In genomic region chr2:8641516-8641915, GRCh38 we compare ENCODE assay signal across 1 cellular context.
TF ChIP-seq lines count a peak whose summit lies in the region.

No MANE protein-coding gene starts in this region.

TF ChIP-seq in K562, 482 proteins besides CTCF, POLR2A, EP300 and RAD21:
- TF ChIP-seq LARP7 (IDR thresholded peaks at IDR 0.05) (no peak), MYC (IDR thresholded peaks at IDR 0.05; ENCODE audit: low read depth, low read length) (no peak), MYC (CRISPR knock-in tag; IDR thresholded peaks at IDR 0.05; ENCODE audit: borderline replicate concordance, low read depth) (no peak), GTF2A2 (tag; IDR thresholded peaks at IDR 0.05) (no peak), SRSF3 (IDR thresholded peaks at IDR 0.05; ENCODE audit: insufficient read depth, low read length) (no peak), POLR2G (IDR thresholded peaks at IDR 0.05; ENCODE audit: low read depth, low read length) (no peak), ZBTB11 (CRISPR knock-in tag; IDR thresholded peaks at IDR 0.05) (no peak), EGR1 (conservative IDR thresholded peaks at IDR 0.05) (no peak), PHF20 (IDR thresholded peaks at IDR 0.05; ENCODE audit: partially characterized antibody) (no peak), C11orf30 (IDR thresholded peaks at IDR 0.05; ENCODE audit: low read depth) (no peak), POLR3A (IDR thresholded peaks at IDR 0.05; ENCODE audit: borderline replicate concordance, extremely low read depth, insufficient read depth, insufficient read length) (no peak), LCOR (CRISPR knock-in tag; IDR thresholded peaks at IDR 0.05) (no peak), ZBTB2 (IDR thresholded peaks at IDR 0.05) (no peak), ZNF77 (CRISPR knock-in tag; IDR thresholded peaks at IDR 0.05) (no peak), ETS2 (tag; IDR thresholded peaks at IDR 0.05; ENCODE audit: borderline replicate concordance, poor library complexity, severe bottlenecking) (no peak), NR4A1 (CRISPR knock-in tag; IDR thresholded peaks at IDR 0.05) (no peak), NR4A1 (tag; IDR thresholded peaks at IDR 0.05) (no peak), PRPF4 (IDR thresholded peaks at IDR 0.05; ENCODE audit: insufficient read depth, low read depth, low read length, poor library complexity, severe bottlenecking) (no peak), KLF6 (CRISPR knock-in tag; IDR thresholded peaks at IDR 0.05; ENCODE audit: borderline replicate concordance) (no peak)
- TF ChIP-seq, protein P1, sequence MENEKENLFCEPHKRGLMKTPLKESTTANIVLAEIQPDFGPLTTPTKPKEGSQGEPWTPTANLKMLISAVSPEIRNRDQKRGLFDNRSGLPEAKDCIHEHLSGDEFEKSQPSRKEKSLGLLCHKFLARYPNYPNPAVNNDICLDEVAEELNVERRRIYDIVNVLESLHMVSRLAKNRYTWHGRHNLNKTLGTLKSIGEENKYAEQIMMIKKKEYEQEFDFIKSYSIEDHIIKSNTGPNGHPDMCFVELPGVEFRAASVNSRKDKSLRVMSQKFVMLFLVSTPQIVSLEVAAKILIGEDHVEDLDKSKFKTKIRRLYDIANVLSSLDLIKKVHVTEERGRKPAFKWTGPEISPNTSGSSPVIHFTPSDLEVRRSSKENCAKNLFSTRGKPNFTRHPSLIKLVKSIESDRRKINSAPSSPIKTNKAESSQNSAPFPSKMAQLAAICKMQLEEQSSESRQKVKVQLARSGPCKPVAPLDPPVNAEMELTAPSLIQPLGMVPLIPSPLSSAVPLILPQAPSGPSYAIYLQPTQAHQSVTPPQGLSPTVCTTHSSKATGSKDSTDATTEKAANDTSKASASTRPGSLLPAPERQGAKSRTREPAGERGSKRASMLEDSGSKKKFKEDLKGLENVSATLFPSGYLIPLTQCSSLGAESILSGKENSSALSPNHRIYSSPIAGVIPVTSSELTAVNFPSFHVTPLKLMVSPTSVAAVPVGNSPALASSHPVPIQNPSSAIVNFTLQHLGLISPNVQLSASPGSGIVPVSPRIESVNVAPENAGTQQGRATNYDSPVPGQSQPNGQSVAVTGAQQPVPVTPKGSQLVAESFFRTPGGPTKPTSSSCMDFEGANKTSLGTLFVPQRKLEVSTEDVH (IDR thresholded peaks at IDR 0.05; ENCODE audit: low read depth, partially characterized antibody) = no peak
TF ChIP-seq in K562: peak in this region for 0.
